24 cellular contexts compared by ENCODE assay signal in the genomic region with DNA sequence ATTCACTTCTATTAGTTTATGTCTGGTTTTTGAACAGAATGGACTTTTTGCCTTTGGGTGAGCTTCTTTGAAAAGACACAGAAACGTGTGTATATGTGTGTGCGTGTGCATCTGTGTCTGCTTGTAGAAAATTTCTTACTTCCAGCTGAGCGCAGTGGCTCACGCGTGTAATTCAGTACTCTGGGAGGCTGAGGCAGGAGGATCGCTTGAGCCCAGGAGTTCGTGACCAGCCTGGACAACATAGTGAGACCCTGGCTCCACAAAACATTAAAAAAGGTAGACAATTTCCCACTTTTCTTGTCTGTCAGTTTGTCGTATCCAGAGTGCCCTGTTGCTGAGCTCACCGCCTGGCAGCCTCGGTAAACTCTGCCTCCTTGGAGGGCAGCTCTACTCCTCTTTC.
"Had no signal": no experiment of that assay in that cellular context is flagged by ENCODE, and none has a peak within 500 bp of the region (broad histone marks: within the 10 kb centered on the region; RNA-seq: fewer than 3 reads in every experiment).

No MANE protein-coding gene starts in this region.

- DNase-seq: activated CD4-positive, alpha-beta T cell treated with anti-CD3 and anti-CD28 coated beads for 1 hour; activated CD8-positive, alpha-beta memory T cell treated with anti-CD3 and anti-CD28 coated beads, Interleukin-2, amount 50 U/mL, for 4 hours; activated naive CD4-positive, alpha-beta T cell treated with Interleukin-2 at 50 U/mL for 16 hours; activated naive CD8-positive, alpha-beta T cell treated with anti-CD3 and anti-CD28 coated beads, Interleukin-2, amount 50 U/mL, for 24 hours; activated T-cell treated with anti-CD3 and anti-CD28 coated beads, Interleukin-2, amount 50 U/mL, for 24 hours; effector CD4-positive, alpha-beta T cell; hypothalamus; left ventricle myocardium superior; mammary epithelial cell; midbrain; pancreas; psoas muscle; stimulated activated CD4-positive, alpha-beta T cell treated with anti-CD3 and anti-CD28 coated beads, Interleukin-12 subunit alpha, Interleukin-12 subunit beta, amount 100 ng/mL, for 4 hours; stomach; WERI-Rb-1 had no signal

- H3K9me3 Mint-ChIP-seq: dendritic cell treated with granulocyte-macrophage colony-stimulating factor and Interleukin-4, amounts not matched to agents 40 ng/mL and 50 ng/mL, for 4 days; natural killer cell treated with Interleukin-12 subunit alpha and Interleukin-12 subunit beta and Interleukin-15 and Interleukin-18, amount 100 ng/mL, for 72 hours had no signal

- H3K36me3 ChIP-seq: esophagus muscularis mucosa, neutrophil, pancreas, right atrium auricular region, stomach, suprapubic skin, WERI-Rb-1 had no signal

- H3K27me3 ChIP-seq: esophagus muscularis mucosa, neutrophil, pancreas, right atrium auricular region, stomach, suprapubic skin, tibial nerve had no signal

- H3K9me3 ChIP-seq: neutrophil had no signal

- H3K4me3 ChIP-seq: esophagus muscularis mucosa, pancreas, psoas muscle, right atrium auricular region, stomach, suprapubic skin, tibial nerve had no signal

- H3K27me3 Mint-ChIP-seq: activated naive CD8-positive, alpha-beta T cell treated with anti-CD3 and anti-CD28 coated beads, Interleukin-2, amount 50 U/mL, for 24 hours; activated T-cell treated with anti-CD3 and anti-CD28 coated beads, Interleukin-2, amount 50 U/mL, for 24 hours; dendritic cell treated with granulocyte-macrophage colony-stimulating factor and Interleukin-4, amounts not matched to agents 40 ng/mL and 50 ng/mL, for 4 days; natural killer cell treated with Interleukin-12 subunit alpha and Interleukin-12 subunit beta and Interleukin-15 and Interleukin-18, amount 100 ng/mL, for 72 hours had no signal

- H3K27ac ChIP-seq: esophagus muscularis mucosa, pancreas, psoas muscle, right atrium auricular region, stomach, suprapubic skin, tibial nerve, WERI-Rb-1 had no signal

- H3K4me3 Mint-ChIP-seq: activated naive CD8-positive, alpha-beta T cell treated with anti-CD3 and anti-CD28 coated beads, Interleukin-2, amount 50 U/mL, for 24 hours; activated T-cell treated with anti-CD3 and anti-CD28 coated beads, Interleukin-2, amount 50 U/mL, for 24 hours; dendritic cell treated with granulocyte-macrophage colony-stimulating factor and Interleukin-4, amounts not matched to agents 40 ng/mL and 50 ng/mL, for 4 days; T-helper 2 cell treated with Interferon-gamma antibody and Interleukin-4, amounts not matched to agents 5 μg/mL and 100 μg/mL, for 36 hours had no signal

- ATAC-seq: activated naive CD8-positive, alpha-beta T cell treated with anti-CD3 and anti-CD28 coated beads, Interleukin-2, amount 50 U/mL, for 24 hours; left ventricle myocardium superior; natural killer cell treated with Interleukin-12 subunit alpha and Interleukin-12 subunit beta and Interleukin-15 and Interleukin-18, amount 100 ng/mL, for 72 hours; pancreas; psoas muscle had no signal

- H3K27ac Mint-ChIP-seq: activated naive CD8-positive, alpha-beta T cell treated with anti-CD3 and anti-CD28 coated beads, Interleukin-2, amount 50 U/mL, for 24 hours; activated T-helper 2 cell treated with anti-CD3 and anti-CD28 coated beads, Interferon-gamma antibody, Interleukin-2, Interleukin-4, amounts not matched to agents 10 μg/mL and 5 μg/mL and 100 μg/mL, durations not matched to agents 14 hours and 24 hours and 36 hours had no signal
